ENCODE assay signal across 1 cellular context in the genomic region with DNA sequence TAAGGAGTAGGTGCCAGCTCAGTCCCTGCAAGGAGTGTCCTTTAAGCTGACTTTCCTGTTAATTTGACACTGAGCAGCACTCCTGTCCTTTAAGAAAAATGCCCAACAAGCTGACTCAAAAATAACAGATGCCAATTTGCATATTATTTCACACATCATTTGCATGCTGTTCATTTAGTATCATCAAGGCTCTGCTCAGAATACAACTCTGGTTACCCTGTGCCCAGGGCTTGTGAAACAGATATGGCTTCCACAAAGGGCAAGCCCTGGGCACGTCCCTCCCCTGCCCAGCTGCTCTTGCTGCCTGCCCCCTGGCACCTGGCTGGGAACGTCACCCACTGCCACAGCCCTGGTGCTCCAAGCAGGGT.
TF ChIP-seq lines count a peak whose summit lies in the region.

No MANE protein-coding gene starts in this region.

TF ChIP-seq in GM12878, 131 proteins besides CTCF, POLR2A, EP300 and RAD21 (continued from another document):
- TF ChIP-seq, protein P1, sequence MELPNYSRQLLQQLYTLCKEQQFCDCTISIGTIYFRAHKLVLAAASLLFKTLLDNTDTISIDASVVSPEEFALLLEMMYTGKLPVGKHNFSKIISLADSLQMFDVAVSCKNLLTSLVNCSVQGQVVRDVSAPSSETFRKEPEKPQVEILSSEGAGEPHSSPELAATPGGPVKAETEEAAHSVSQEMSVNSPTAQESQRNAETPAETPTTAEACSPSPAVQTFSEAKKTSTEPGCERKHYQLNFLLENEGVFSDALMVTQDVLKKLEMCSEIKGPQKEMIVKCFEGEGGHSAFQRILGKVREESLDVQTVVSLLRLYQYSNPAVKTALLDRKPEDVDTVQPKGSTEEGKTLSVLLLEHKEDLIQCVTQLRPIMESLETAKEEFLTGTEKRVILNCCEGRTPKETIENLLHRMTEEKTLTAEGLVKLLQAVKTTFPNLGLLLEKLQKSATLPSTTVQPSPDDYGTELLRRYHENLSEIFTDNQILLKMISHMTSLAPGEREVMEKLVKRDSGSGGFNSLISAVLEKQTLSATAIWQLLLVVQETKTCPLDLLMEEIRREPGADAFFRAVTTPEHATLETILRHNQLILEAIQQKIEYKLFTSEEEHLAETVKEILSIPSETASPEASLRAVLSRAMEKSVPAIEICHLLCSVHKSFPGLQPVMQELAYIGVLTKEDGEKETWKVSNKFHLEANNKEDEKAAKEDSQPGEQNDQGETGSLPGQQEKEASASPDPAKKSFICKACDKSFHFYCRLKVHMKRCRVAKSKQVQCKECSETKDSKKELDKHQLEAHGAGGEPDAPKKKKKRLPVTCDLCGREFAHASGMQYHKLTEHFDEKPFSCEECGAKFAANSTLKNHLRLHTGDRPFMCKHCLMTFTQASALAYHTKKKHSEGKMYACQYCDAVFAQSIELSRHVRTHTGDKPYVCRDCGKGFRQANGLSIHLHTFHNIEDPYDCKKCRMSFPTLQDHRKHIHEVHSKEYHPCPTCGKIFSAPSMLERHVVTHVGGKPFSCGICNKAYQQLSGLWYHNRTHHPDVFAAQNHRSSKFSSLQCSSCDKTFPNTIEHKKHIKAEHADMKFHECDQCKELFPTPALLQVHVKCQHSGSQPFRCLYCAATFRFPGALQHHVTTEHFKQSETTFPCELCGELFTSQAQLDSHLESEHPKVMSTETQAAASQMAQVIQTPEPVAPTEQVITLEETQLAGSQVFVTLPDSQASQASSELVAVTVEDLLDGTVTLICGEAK (IDR thresholded peaks at IDR 0.05; ENCODE audit: borderline replicate concordance) = no peak
- no peak for TF ChIP-seq RCOR1 (conservative IDR thresholded peaks at IDR 0.05; ENCODE audit: low read depth, low read length)
- TF ChIP-seq RELA (IDR thresholded peaks at IDR 0.05; ENCODE audit: borderline replicate concordance, partially characterized antibody) = peak; percentile 4
- no peak for TF ChIP-seq RUNX3 (IDR thresholded peaks at IDR 0.05; ENCODE audit: low read length)
- 0 out of 2 replicates have a peak, but pooled peaks have one; percentile 9 for TF ChIP-seq TCF3 (IDR thresholded peaks at IDR 0.05; ENCODE audit: borderline replicate concordance, insufficient read depth, low read depth, low read length)
- 0 out of 2 replicates have a peak, but pooled peaks have one; percentile 39 for TF ChIP-seq IRF4 (IDR thresholded peaks at IDR 0.05; ENCODE audit: low read depth, low read length)
